21 cellular contexts compared by ENCODE assay signal in the genomic region with DNA sequence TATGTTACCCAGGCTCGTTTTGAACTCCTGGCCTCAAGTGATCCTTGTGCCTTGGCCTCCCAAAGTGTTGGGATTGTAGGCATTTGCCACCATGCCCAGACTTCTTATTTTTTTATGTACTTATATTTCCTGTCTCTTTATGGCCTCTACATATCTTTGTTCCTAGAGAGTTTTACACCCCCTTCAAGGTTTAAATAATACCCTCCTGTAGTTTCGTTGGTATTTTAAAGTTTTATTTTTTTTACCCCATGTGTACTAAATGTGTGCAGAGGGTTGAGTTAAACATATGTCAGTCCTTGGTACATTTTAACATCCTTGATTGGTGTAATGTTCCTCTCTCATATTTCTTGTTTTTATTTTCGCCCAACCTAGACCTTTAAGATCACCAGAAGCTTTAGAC. TPM values are rescaled to one million over a fixed set of nuclear protein-coding genes. Genes with fewer than 3 reads are reported as not detected.
DNase-seq lines count a peak whose midpoint lies in the region; ATAC-seq and TF ChIP-seq lines count a peak whose summit lies in the region.
"Had no signal": no experiment of that assay in that cellular context is flagged by ENCODE, and none has a peak within 500 bp of the region (broad histone marks: within the 10 kb centered on the region; RNA-seq: fewer than 3 reads in every experiment).

No MANE protein-coding gene starts in this region.

- H3K9me2 ChIP-seq in PC-3 (replicated peaks; ENCODE audit: low read length) (no peaks in the 10 kb centered on the region), hepatocyte (replicated peaks; ENCODE audit: insufficient read depth) (no peaks in the 10 kb centered on the region)

- intact Hi-C loops in PC-3 (cut with micrococcal nuclease): no loop called here

- H2AFZ ChIP-seq in PC-3 (ENCODE audit: low read length): no peak overlapping the region
- no peak overlapping the region for H2AFZ ChIP-seq in hepatocyte
- H2AFZ ChIP-seq in smooth muscle cell (ENCODE audit: low read depth): no peak overlapping the region

- CTCF ChIA-PET in PC-3 (lab: Charles Lee): no interaction called here

- H3K27me3 ChIP-seq in PC-3 (ENCODE audit: low read length) (no peaks in the 10 kb centered on the region), SJCRH30 (no peaks in the 10 kb centered on the region), hepatocyte (no peaks in the 10 kb centered on the region), smooth muscle cell (ENCODE audit: low read depth) (no peaks in the 10 kb centered on the region)
- H3K27me3 ChIP-seq: BLaER1 treated with 17β-estradiol and CSF1 and Interleukin-3, amounts not matched to agents 10 nM and 100 nM had no signal

- H3K9me3 ChIP-seq in PC-3 (ENCODE audit: low read length): no peaks in the 10 kb centered on the region
- H3K9me3 ChIP-seq in SJCRH30 (replicated peaks): no peaks in the 10 kb centered on the region
- H3K9me3 ChIP-seq in hepatocyte (ENCODE audit: low read depth): no peaks in the 10 kb centered on the region
- no peaks in the 10 kb centered on the region for H3K9me3 ChIP-seq in smooth muscle cell (replicated peaks; ENCODE audit: low read depth)
- H3K9me3 ChIP-seq: A549; BE2C; BLaER1 treated with 17β-estradiol and CSF1 and Interleukin-3, amounts not matched to agents 10 nM and 100 nM; HAP-1 had no signal

- POLR2A ChIA-PET in PC-3 (lab: Charles Lee; ENCODE audit: unreplicated experiment): no interaction called here

- H3K36me3 ChIP-seq in PC-3 (ENCODE audit: low read depth, low read length) (peaks cover 7% of the 10 kb centered on the region), SJCRH30 (no peaks in the 10 kb centered on the region), hepatocyte (replicated peaks; ENCODE audit: insufficient read depth, low read depth) (no peaks in the 10 kb centered on the region), smooth muscle cell (ENCODE audit: low read depth) (no peaks in the 10 kb centered on the region)
- H3K36me3 ChIP-seq: BE2C; BLaER1 treated with 17β-estradiol and CSF1 and Interleukin-3, amounts not matched to agents 10 nM and 100 nM; HAP-1 had no signal

- H3K4me1 ChIP-seq in PC-3 (ENCODE audit: insufficient read depth, low read length) (peaks cover 68% of the 10 kb centered on the region), SJCRH30 (peaks cover 33% of the 10 kb centered on the region), hepatocyte (ENCODE audit: insufficient read depth) (peaks cover 34% of the 10 kb centered on the region), smooth muscle cell (ENCODE audit: low read depth) (no peaks in the 10 kb centered on the region)
- H3K4me1 ChIP-seq: BE2C had no signal

- H3F3A ChIP-seq in PC-3 (ENCODE audit: low read length, unreplicated experiment): no peaks in the 10 kb centered on the region
- peaks cover 3% of the 10 kb centered on the region for H3F3A ChIP-seq in smooth muscle cell (ENCODE audit: low read depth)

- WGBS in hepatocyte (ENCODE audit: low lambda C conversion rate, missing lambda C conversion rate): 85% methylated on average over 3 of the region's 3 CpGs
- 93% methylated on average over 3 of the region's 3 CpGs for WGBS in smooth muscle cell (ENCODE audit: low lambda C conversion rate)

- H3K4me3 ChIP-seq in PC-3 (ENCODE audit: low read length): no peak overlapping the region
- no peak overlapping the region for H3K4me3 ChIP-seq in SJCRH30
- no peak overlapping the region for H3K4me3 ChIP-seq in hepatocyte
- no peak overlapping the region for H3K4me3 ChIP-seq in smooth muscle cell
- H3K4me3 ChIP-seq: A549; BLaER1 treated with 17β-estradiol and CSF1 and Interleukin-3, amounts not matched to agents 10 nM and 100 nM; HAP-1 had no signal

- ATAC-seq in PC-3: no peak
- ATAC-seq in HG03571 (IDR thresholded peaks at IDR 0.05; ENCODE audit: unreplicated experiment): no peak

- peaks cover 56% of the 10 kb centered on the region for H3K79me2 ChIP-seq in PC-3 (ENCODE audit: low read length)
- peaks cover 60% of the 10 kb centered on the region for H3K79me2 ChIP-seq in hepatocyte
- no peaks in the 10 kb centered on the region for H3K79me2 ChIP-seq in smooth muscle cell (ENCODE audit: low read depth)

- peak overlapping the region; percentile 32; the same call in 1 of the 2 replicates for H3K4me2 ChIP-seq in PC-3 (ENCODE audit: low read length)
- peak overlapping the region; percentile 5 for H3K4me2 ChIP-seq in hepatocyte
- H3K4me2 ChIP-seq in smooth muscle cell: no peak overlapping the region

- H3K9ac ChIP-seq in PC-3 (ENCODE audit: low read length) (no peak overlapping the region), smooth muscle cell (ENCODE audit: low read depth) (no peak overlapping the region)
- H3K9ac ChIP-seq: BLaER1 treated with 17β-estradiol and CSF1 and Interleukin-3, amounts not matched to agents 10 nM and 100 nM had no signal

- H4K20me1 ChIP-seq in PC-3 (ENCODE audit: low read length) (no peaks in the 10 kb centered on the region), hepatocyte (ENCODE audit: insufficient read depth, poor library complexity, severe bottlenecking) (no peaks in the 10 kb centered on the region), smooth muscle cell (ENCODE audit: low read depth) (no peaks in the 10 kb centered on the region)
- H4K20me1 ChIP-seq: BLaER1 treated with 17β-estradiol and CSF1 and Interleukin-3, amounts not matched to agents 10 nM and 100 nM had no signal

- no peak for DNase-seq in PC-3
- DNase-seq in SJCRH30: no peak
- no peak for DNase-seq in hepatocyte (ENCODE audit: low spot score)
- no peak for DNase-seq in pons (ENCODE audit: low spot score)
- no peak for DNase-seq in activated CD4-positive, alpha-beta T cell treated with anti-CD3 and anti-CD28 coated beads for 4 hours
- DNase-seq in smooth muscle cell (lab: John Stamatoyannopoulos, UW; ENCODE audit: unreplicated experiment): no peak
- DNase-seq: 8988T; ACHN; AML-193; BE2C; Calu3; CD4-positive, alpha-beta T cell; COR-L47; DMS79 treated with DMSO at 0.1 percent for 48 hours; GF-D8; GOT3 had no signal

- peak overlapping the region; percentile 72; the same call in 1 of the 2 replicates for H3K27ac ChIP-seq in 22Rv1
- peak overlapping the region; percentile 96 for H3K27ac ChIP-seq in PC-3 (ENCODE audit: low read length)
- peak overlapping the region; percentile 79; the same call in 1 of the 2 replicates for H3K27ac ChIP-seq in SJCRH30
- H3K27ac ChIP-seq in hepatocyte: peak overlapping the region; percentile 95
- H3K27ac ChIP-seq in smooth muscle cell (ENCODE audit: low read depth): no peak overlapping the region
- H3K27ac ChIP-seq: A549; BLaER1 treated with 17β-estradiol and CSF1 and Interleukin-3, amounts not matched to agents 10 nM and 100 nM had no signal

- BruUV-seq in PC-3 (replicated peaks; lab: Mats Ljungman, UMichigan): no TSS peak

- no peak for TF ChIP-seq CTCF in 22Rv1 (IDR thresholded peaks at IDR 0.05)
- no peak for TF ChIP-seq CTCF in PC-3 (conservative IDR thresholded peaks at IDR 0.05; ENCODE audit: low read depth, low read length)
- TF ChIP-seq CTCF in hepatocyte (IDR thresholded peaks at IDR 0.05; ENCODE audit: poor library complexity): no peak
- no peak for TF ChIP-seq CTCF in smooth muscle cell (IDR thresholded peaks at IDR 0.05; ENCODE audit: borderline replicate concordance, insufficient read depth, poor library complexity, severe bottlenecking)

RNA-seq across cellular contexts. Expression of a gene that starts 29.4 kb away (rescaled TPM):
- total RNA-seq in PC-3 (2014; rRNA removed) (35.4 and 45.2 TPM in 2 replicates), hepatocyte (119 and 140 TPM in 2 replicates), smooth muscle cell (9.0 and 10.4 TPM in 2 replicates)
- 36.1 and 36.6 TPM in 2 replicates for total RNA-seq in SJCRH30 (2014; rRNA removed; shearing (Covaris generic))
- polyA plus RNA-seq in hepatocyte (49.6 and 72.7 TPM in 2 replicates), smooth muscle cell (0.94 and 4.1 TPM in 2 replicates)

RNA-seq across cellular contexts. Expression of a gene that starts 38.0 kb away (rescaled TPM):
- total RNA-seq in PC-3 (2014; rRNA removed) (14.0 and 15.4 TPM in 2 replicates), hepatocyte (51.9 and 55.1 TPM in 2 replicates), smooth muscle cell (34.5 and 53.1 TPM in 2 replicates)
- 99.2 and 109 TPM in 2 replicates for total RNA-seq in SJCRH30 (2014; rRNA removed; shearing (Covaris generic))
- polyA plus RNA-seq in hepatocyte (22.2 and 24.8 TPM in 2 replicates), smooth muscle cell (21.9 and 24.5 TPM in 2 replicates)
